In the genomic region with DNA sequence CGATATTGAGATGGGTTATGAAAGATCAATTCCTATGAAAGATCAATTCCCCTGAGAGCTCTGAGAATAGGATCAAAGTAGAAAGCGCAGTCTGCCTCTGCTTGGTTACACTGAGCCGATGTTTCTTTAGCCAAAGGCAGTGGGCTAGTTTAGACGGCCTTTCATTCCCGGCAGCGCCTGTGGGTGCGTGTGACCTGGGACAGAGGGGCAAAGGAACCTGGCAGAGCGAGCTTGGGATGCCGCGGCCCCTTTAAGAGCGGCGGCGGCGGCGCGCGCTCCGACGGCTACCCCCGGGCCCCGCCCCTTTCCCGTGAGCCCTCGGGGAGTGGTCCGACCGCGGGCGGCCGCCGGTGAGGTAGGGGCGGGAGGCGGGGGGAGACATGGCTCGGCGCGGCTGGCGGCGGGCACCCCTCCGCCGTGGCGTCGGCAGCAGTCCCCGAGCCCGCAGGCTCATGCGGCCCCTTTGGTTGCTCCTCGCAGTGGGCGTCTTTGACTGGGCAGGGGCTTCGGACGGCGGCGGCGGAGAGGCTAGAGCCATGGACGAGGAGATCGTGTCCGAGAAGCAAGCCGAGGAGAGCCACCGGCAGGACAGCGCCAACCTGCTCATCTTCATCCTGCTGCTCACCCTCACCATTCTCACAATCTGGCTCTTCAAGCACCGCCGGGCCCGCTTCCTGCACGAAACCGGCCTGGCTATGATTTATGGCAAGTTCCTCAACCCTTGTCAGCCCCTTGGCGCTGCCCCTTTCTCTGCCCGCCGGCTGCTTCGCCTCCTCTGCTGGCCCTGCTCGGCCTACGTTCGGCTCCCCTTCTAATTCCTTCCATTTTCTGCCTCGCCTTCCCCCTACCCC, we compare ENCODE assay signal across 8 cellular contexts. TPM values are rescaled to one million over a fixed set of nuclear protein-coding genes. Genes with fewer than 3 reads are reported as not detected.
DNase-seq lines count a peak whose midpoint lies in the region; ATAC-seq, FAIRE-seq and TF ChIP-seq lines count a peak whose summit lies in the region.

A gene (plus strand): TSS at position 313 of the 851 bp plus-strand sequence. CDS start 224 bp downstream, at position 537.

- DNase-seq in NK-92 treated with Interleukin-12 subunit alpha and Interleukin-12 subunit beta, amount 100 ng/mL, for 24 hours (lab: John Stamatoyannopoulos, UW) = peak; percentile 65
- DNase-seq in NK-92 (lab: John Stamatoyannopoulos, UW; ENCODE audit: unreplicated experiment) (no peak), NCI-H2029 (lab: John Stamatoyannopoulos, UW) (peak; percentile 39), bronchial epithelial cell (ENCODE audit: low read depth) (peak; percentile 8), immature natural killer cell (peak; percentile 65 to 69 (median 66)), small intestine (peak; percentile 69)

- peak; percentile 87 for ATAC-seq in HG02870 (IDR thresholded peaks at IDR 0.05; ENCODE audit: unreplicated experiment)

- peak within 1 kb of the TSS; percentile 76 to 90 (median 82) for H3K27ac Mint-ChIP-seq in immature natural killer cell

- FAIRE-seq in bronchial epithelial cell (lab: Jason Lieb, UNC) = no peak
- no peak for FAIRE-seq in small intestine (lab: Jason Lieb, UNC)

- no peaks in the 10 kb centered on the region for H3K4me1 ChIP-seq in small intestine (ENCODE audit: control insufficient read depth in 2 of 2, insufficient read depth in 1 of 2, low read depth in 1 of 2, low read length in 1 of 2)

- H3K4me3 ChIP-seq in bronchial epithelial cell (ENCODE audit: low read depth, low read length) (peak within 1 kb of the TSS; percentile 72), small intestine (ENCODE audit: low read depth in 1 of 2, low read length in 2 of 2) (peak within 1 kb of the TSS; percentile 70 to 78)

- 0 to 42% (median 16%) methylated on average over 24 to 69 of the region's 69 CpGs for WGBS in small intestine, 3 donors

- H3K4me1 Mint-ChIP-seq in immature natural killer cell = peaks cover 34 to 53% of the 10 kb centered on the region in 2 donors

- H3K9me3 Mint-ChIP-seq in immature natural killer cell = peaks cover 0 to 1% (median 0%) of the 10 kb centered on the region in 6 donors

- H3K27ac ChIP-seq in VCaP (peak within 1 kb of the TSS; percentile 64), small intestine (ENCODE audit: low read depth in 1 of 2, low read length in 1 of 2) (peak within 1 kb of the TSS; percentile 82 to 85)

- H3K36me3 ChIP-seq in bronchial epithelial cell (ENCODE audit: control insufficient read depth, insufficient read depth, low read length) (no peaks in the 10 kb centered on the region), small intestine (ENCODE audit: control insufficient read depth in 2 of 2, insufficient read depth in 2 of 2, low read length in 2 of 2) (no peaks in the 10 kb centered on the region)

- TF ChIP-seq CTCF in VCaP (conservative IDR thresholded peaks at IDR 0.05) (no peak), bronchial epithelial cell (IDR thresholded peaks at IDR 0.05; ENCODE audit: insufficient read depth, low read length, severe bottlenecking) (no peak)

- no peaks in the 10 kb centered on the region for H3K36me3 Mint-ChIP-seq in immature natural killer cell

- H3K9me3 ChIP-seq in small intestine (ENCODE audit: control insufficient read depth, low read depth) = no peaks in the 10 kb centered on the region

- peaks cover 1 to 11% (median 2%) of the 10 kb centered on the region in 3 donors for H3K27me3 Mint-ChIP-seq in immature natural killer cell (ENCODE audit: low read depth in 3 of 3)

- H3K4me3 Mint-ChIP-seq in immature natural killer cell = peak within 1 kb of the TSS; percentile 86 to 91 (median 88)

- H3K27me3 ChIP-seq in bronchial epithelial cell (ENCODE audit: control insufficient read depth, insufficient read depth, low read length) = no peaks in the 10 kb centered on the region
- no peaks in the 10 kb centered on the region for H3K27me3 ChIP-seq in small intestine (ENCODE audit: control insufficient read depth in 2 of 2, insufficient read depth in 2 of 2, low read length in 2 of 2)

RNA-seq across cellular contexts. Expression of the gene that starts here (rescaled TPM):
- total RNA-seq in bronchial epithelial cell = 22.3 and 24.2 TPM in 2 replicates
- 10 to 100 TPM; 13.2 to 20.5 (median 18.6) TPM for polyA plus RNA-seq in immature natural killer cell
- 10 to 100 TPM in 1 of 3 donors, 1 to 10 TPM in 2; 7.0 to 10.0 (median 8.3) TPM for polyA plus RNA-seq in small intestine
